ENCODE assay signal across 17 cellular contexts in the genomic region with DNA sequence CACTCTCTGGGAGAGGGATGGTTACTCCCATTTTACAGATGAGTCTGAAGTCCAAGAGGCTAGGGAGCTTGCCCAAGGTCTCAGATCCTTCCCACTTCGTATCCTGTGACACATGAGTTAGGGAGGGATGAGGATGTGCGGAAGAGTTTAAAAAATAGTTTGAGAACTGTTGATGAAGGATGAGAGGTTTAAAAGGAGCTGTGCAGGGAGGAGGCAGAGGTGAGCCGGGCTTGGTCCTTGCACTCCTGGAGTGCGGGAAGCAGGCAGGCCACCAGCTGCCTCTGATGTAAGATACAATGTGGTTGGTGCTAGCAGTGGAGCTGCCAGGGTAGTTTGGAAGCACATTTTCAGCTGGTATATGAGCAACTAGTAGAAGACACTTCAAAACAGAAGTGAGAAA. TPM values are rescaled to one million over a fixed set of nuclear protein-coding genes. Genes with fewer than 3 reads are reported as not detected.
DNase-seq lines count a peak whose midpoint lies in the region; ATAC-seq and TF ChIP-seq lines count a peak whose summit lies in the region.
"Had no signal": no experiment of that assay in that cellular context is flagged by ENCODE, and none has a peak within 500 bp of the region (broad histone marks: within the 10 kb centered on the region; RNA-seq: fewer than 3 reads in every experiment).

No MANE protein-coding gene starts in this region.

- H3K9me3 ChIP-seq in mammary epithelial cell (replicated peaks; ENCODE audit: insufficient read depth, low read length) = no peaks in the 10 kb centered on the region
- no peaks in the 10 kb centered on the region for H3K9me3 ChIP-seq in lower lobe of right lung
- H3K9me3 ChIP-seq: uterus had no signal

- no peak for TF ChIP-seq CTCF in mammary epithelial cell (conservative IDR thresholded peaks at IDR 0.05 in 1 of 2, IDR thresholded peaks at IDR 0.05 in 1 of 2; ENCODE audit: extremely low read depth in 1 of 2, insufficient read depth in 1 of 2, low read depth in 1 of 2, low read length in 2 of 2)
- TF ChIP-seq CTCF in lower lobe of right lung (IDR thresholded peaks at IDR 0.05) = no peak

- DNase-seq in EH (ENCODE audit: low read depth) (peak; percentile 55), LHCN-M2 (ENCODE audit: low read depth) (peak; percentile 85), mammary epithelial cell (peak; percentile 39), lower lobe of right lung (no peak), globus pallidus (ENCODE audit: low spot score) (no peak), G401 (ENCODE audit: low spot score) (no peak), hippocampal formation (lab: John Stamatoyannopoulos, UW) (no peak)
- DNase-seq in activated naive CD4-positive, alpha-beta T cell treated with Interleukin-2 at 50 U/mL for 16 hours = no peak
- DNase-seq: activated CD4-positive, CD25-positive, alpha-beta regulatory T cell treated with anti-CD3 and anti-CD28 coated beads, Interleukin-2, amount 50 U/mL, for 72 hours; CD8-positive, alpha-beta T cell; cerebellar nuclear complex; NCI-H1105; NCI-H2107; NCI-H524 treated with DMSO at 0.1 percent for 48 hours had no signal

- no peak overlapping the region for H3K4me3 ChIP-seq in mammary epithelial cell (replicated peaks in 1 of 3; ENCODE audit: insufficient read depth in 1 of 3, low read depth in 2 of 3, low read length in 3 of 3)
- no peak overlapping the region for H3K4me3 ChIP-seq in lower lobe of right lung
- H3K4me3 ChIP-seq: K562, neural progenitor cell, uterus had no signal

- peaks cover 51% of the 10 kb centered on the region for H3K4me1 ChIP-seq in mammary epithelial cell (ENCODE audit: insufficient read depth, low read length)
- peaks cover 40% of the 10 kb centered on the region for H3K4me1 ChIP-seq in lower lobe of right lung

- WGBS in mammary epithelial cell (ENCODE audit: low coverage, missing lambda C conversion rate) = 44% methylated on average over 4 of the region's 4 CpGs

- CTCF ChIA-PET in mammary epithelial cell (lab: Charles Lee; ENCODE audit: low non-redundant PET) = interaction anchor here (0.6 kb wide), 2 partner anchors 190 to 325 kb away, joined by 3 to 6 read pairs; no protein-coding TSS in a partner anchor

- H3K27ac ChIP-seq in mammary epithelial cell (ENCODE audit: insufficient read depth, low read depth, low read length) (peak overlapping the region; percentile 38), lower lobe of right lung (peak overlapping the region; percentile 63)
- H3K27ac ChIP-seq: neural progenitor cell had no signal

- no peak for ATAC-seq in lower lobe of right lung
- ATAC-seq: CD8-positive, alpha-beta T cell; K562 had no signal

- H3K79me2 ChIP-seq in mammary epithelial cell (ENCODE audit: insufficient read depth, low read length) = peaks cover 32% of the 10 kb centered on the region

- intact Hi-C loops in mammary epithelial cell (cut with micrococcal nuclease) = no loop called here
- intact Hi-C loops in lower lobe of right lung (cut with DNase I) = no loop called here

- in situ Hi-C loops in mammary epithelial cell (cut with MboI; ENCODE audit: low sequenced_read_pairs in 2 of 2) = loop anchor here in 1 of 2 donors (5.0 kb wide), 1 partner anchor 46 kb away; the partner anchor contains the start of gene TSPAN9
- in situ Hi-C loops in G401 (cut with HindIII; ENCODE audit: low sequenced_read_pairs) = no loop called here

- no peaks in the 10 kb centered on the region for H3K27me3 ChIP-seq in mammary epithelial cell (ENCODE audit: insufficient read depth, low read length)
- no peaks in the 10 kb centered on the region for H3K27me3 ChIP-seq in lower lobe of right lung (ENCODE audit: low read depth)
- H3K27me3 ChIP-seq: neural progenitor cell, uterus had no signal

- H3K9ac ChIP-seq in mammary epithelial cell (ENCODE audit: insufficient read depth, low read length) = no peak overlapping the region
- H3K9ac ChIP-seq: neural progenitor cell had no signal

- H2AFZ ChIP-seq in mammary epithelial cell (ENCODE audit: low read depth, low read length) = no peak overlapping the region
- H2AFZ ChIP-seq: neural progenitor cell had no signal

- dilution Hi-C loops in mammary epithelial cell (cut with HindIII; ENCODE audit: low sequenced_read_pairs) = no loop called here

- H4K20me1 ChIP-seq in mammary epithelial cell (ENCODE audit: insufficient read depth, low read length) = no peaks in the 10 kb centered on the region

- H3K36me3 ChIP-seq in mammary epithelial cell (ENCODE audit: insufficient read depth, low read length) (no peaks in the 10 kb centered on the region), lower lobe of right lung (no peaks in the 10 kb centered on the region)
- H3K36me3 ChIP-seq: neural progenitor cell, uterus had no signal

- BruUV-seq in mammary epithelial cell (replicated peaks; lab: Mats Ljungman, UMichigan) = no TSS peak

- H3K4me2 ChIP-seq in mammary epithelial cell (ENCODE audit: insufficient read depth, low read depth, low read length) = peak overlapping the region; percentile 0
- H3K4me2 ChIP-seq: neural progenitor cell had no signal

RNA-seq across cellular contexts. Expression of gene TSPAN9, which starts 46.5 kb away (rescaled TPM):
- total RNA-seq in LHCN-M2 (2014; rRNA removed) (19.9 and 28.7 TPM in 2 replicates), mammary epithelial cell (10 to 100 TPM; 29.2 to 30.3 TPM), lower lobe of right lung (61.1 TPM)
- polyA plus RNA-seq in LHCN-M2 (2012) = 32.1 TPM
- 38.7 TPM for polyA plus RNA-seq in mammary epithelial cell
- 40.7 TPM for polyA minus RNA-seq in mammary epithelial cell
- total RNA-seq in G401 (2014; rRNA removed; shearing (Covaris generic)) = 18.8 and 19.1 TPM in 2 replicates

Comparison
In these comparisons a context has a peak if more than half of its experiments do, and no peak if none do; other contexts are left out.
1. DNase-seq: peak in EH (single experiment), LHCN-M2 (single experiment) and mammary epithelial cell (single experiment); none in lower lobe of right lung (single experiment), activated naive CD4-positive, alpha-beta T cell treated with Interleukin-2 at 50 U/mL for 16 hours (single experiment), globus pallidus (single experiment), G401 (single experiment) and hippocampal formation (0 of 2).